In the genomic region with DNA sequence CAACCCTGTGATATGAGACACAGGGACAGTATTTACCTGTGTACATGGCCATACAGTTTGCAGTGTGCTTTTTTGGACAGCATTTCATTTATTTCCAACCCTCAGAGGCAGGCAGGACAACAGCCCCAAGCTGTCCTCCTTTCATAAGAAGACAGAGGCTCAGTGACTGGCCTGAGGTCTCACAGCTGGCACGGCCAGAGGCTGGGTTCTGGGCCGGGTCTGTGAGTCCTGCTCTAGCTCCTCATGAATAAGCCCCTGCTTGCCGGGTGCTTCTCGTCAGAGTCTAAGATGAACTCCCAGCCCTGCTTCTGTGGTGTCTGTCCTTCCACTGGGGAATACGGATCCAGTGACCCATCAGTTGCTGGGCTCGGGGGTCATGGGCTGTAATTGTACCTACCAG, we compare ENCODE assay signal across 6 cellular contexts. TPM values are rescaled to one million over a fixed set of nuclear protein-coding genes. Genes with fewer than 3 reads are reported as not detected.
"Had no signal": no experiment of that assay in that cellular context is flagged by ENCODE, and none has a peak within 500 bp of the region (broad histone marks: within the 10 kb centered on the region; RNA-seq: fewer than 3 reads in every experiment).

No MANE protein-coding gene starts in this region.

RNA-seq across cellular contexts. Expression of a gene that starts 2.5 kb away (rescaled TPM):
- total RNA-seq: HepG2, HT-29, HT1080, IMR-90, K562 had no signal
- polyA plus RNA-seq: HepG2, IgD-negative memory B cell, IMR-90 had no signal

RNA-seq across cellular contexts. Expression of a gene that starts 21.5 kb away (rescaled TPM):
- total RNA-seq: HT-29, K562 had no signal
